Comparison of ENCODE assay signal across 8 cellular contexts in genomic region chr5:9207820-9208418, GRCh38.
DNase-seq lines count a peak whose midpoint lies in the region; ATAC-seq, FAIRE-seq and TF ChIP-seq lines count a peak whose summit lies in the region.

No MANE protein-coding gene starts in this region.

- H3K4me3 Mint-ChIP-seq in Caco-2 (ENCODE audit: unreplicated experiment) (no peak overlapping the region), progenitor cell of endocrine pancreas (ENCODE audit: low read depth) (no peak overlapping the region)

- H3K79me2 ChIP-seq in Karpas-422 (ENCODE audit: low read length) = no peaks in the 10 kb centered on the region

- H3K9me3 Mint-ChIP-seq in Caco-2 (ENCODE audit: unreplicated experiment) = no peaks in the 10 kb centered on the region
- no peaks in the 10 kb centered on the region for H3K9me3 Mint-ChIP-seq in progenitor cell of endocrine pancreas (ENCODE audit: low read depth)

- no TSS peak for BruUV-seq in Caco-2 (replicated peaks; lab: Mats Ljungman, UMichigan)

- no peak overlapping the region for H3K9ac ChIP-seq in Karpas-422 (ENCODE audit: low read length)

- H3K27me3 Mint-ChIP-seq in Caco-2 (ENCODE audit: insufficient read depth, unreplicated experiment) (no peaks in the 10 kb centered on the region), progenitor cell of endocrine pancreas (no peaks in the 10 kb centered on the region)

- intact Hi-C loops in Caco-2 (cut with micrococcal nuclease; ENCODE audit: unreplicated experiment) = loop anchor here (1.0 to 5.0 kb wide), 4 partner anchors 52 to 1281 kb away; no protein-coding TSS in a partner anchor
- intact Hi-C loops in esophagus muscularis mucosa (cut with DNase I) = no loop called here

- no peaks in the 10 kb centered on the region for H3K27me3 ChIP-seq in Caco-2 (replicated peaks; ENCODE audit: control insufficient read depth, insufficient read depth, low read length)
- H3K27me3 ChIP-seq in Karpas-422 (ENCODE audit: low read length) = no peaks in the 10 kb centered on the region
- no peaks in the 10 kb centered on the region for H3K27me3 ChIP-seq in esophagus muscularis mucosa

- no peaks in the 10 kb centered on the region for H3K4me1 Mint-ChIP-seq in Caco-2 (ENCODE audit: low read depth, unreplicated experiment)
- no peaks in the 10 kb centered on the region for H3K4me1 Mint-ChIP-seq in progenitor cell of endocrine pancreas (ENCODE audit: low read depth)

- no peak for TF ChIP-seq POLR2A in esophagus muscularis mucosa (IDR thresholded peaks at IDR 0.05; ENCODE audit: low read depth)

- H3K9me3 ChIP-seq in Caco-2 (no peaks in the 10 kb centered on the region), Karpas-422 (ENCODE audit: low read length) (no peaks in the 10 kb centered on the region), esophagus muscularis mucosa (no peaks in the 10 kb centered on the region)

- H3K27ac ChIP-seq in Karpas-422 (ENCODE audit: low read length) (no peak overlapping the region), esophagus muscularis mucosa (replicated peaks in 1 of 4) (no peak overlapping the region)

- H3K36me3 Mint-ChIP-seq in Caco-2 (ENCODE audit: insufficient read depth, unreplicated experiment) (no peaks in the 10 kb centered on the region), progenitor cell of endocrine pancreas (ENCODE audit: insufficient read depth) (no peaks in the 10 kb centered on the region)

- H4K20me1 ChIP-seq in Karpas-422 (ENCODE audit: insufficient read depth, low read depth, low read length) = no peaks in the 10 kb centered on the region

- H3K4me2 ChIP-seq in Karpas-422 (ENCODE audit: low read depth, low read length, poor library complexity, severe bottlenecking) = no peak overlapping the region

- POLR2A ChIA-PET in Caco-2 (lab: Charles Lee) = no interaction called here

- H2AFZ ChIP-seq in Karpas-422 (ENCODE audit: low read length) = no peak overlapping the region

- peak; percentile 27 to 72 for TF ChIP-seq CTCF in Caco-2 (IDR thresholded peaks at IDR 0.05; ENCODE audit: insufficient read depth in 1 of 2, low read depth in 1 of 2, low read length in 1 of 2, severe bottlenecking in 1 of 2, unreplicated experiment in 1 of 2)
- TF ChIP-seq CTCF in esophagus muscularis mucosa (IDR thresholded peaks at IDR 0.05) = peak; percentile 14 to 35 (median 34)
- peak; percentile 76 for TF ChIP-seq CTCF in progenitor cell of endocrine pancreas (IDR thresholded peaks at IDR 0.05; ENCODE audit: unreplicated experiment)

- no peak overlapping the region for H3K4me3 ChIP-seq in Caco-2 (ENCODE audit: low read depth, low read length)
- H3K4me3 ChIP-seq in Karpas-422 (ENCODE audit: low read length) = no peak overlapping the region
- H3K4me3 ChIP-seq in esophagus muscularis mucosa = no peak overlapping the region

- peak; percentile 84 for FAIRE-seq in RCC 7860 (lab: Jason Lieb, UNC)

- CTCF ChIA-PET in Caco-2 (lab: Charles Lee) = interaction anchor here (0.7 kb wide), 1 partner anchor 52 kb away, joined by 3 read pairs; no protein-coding TSS in a partner anchor

- no peaks in the 10 kb centered on the region for H3K36me3 ChIP-seq in Caco-2 (ENCODE audit: control insufficient read depth, insufficient read depth, low read length)
- no peaks in the 10 kb centered on the region for H3K36me3 ChIP-seq in Karpas-422 (ENCODE audit: insufficient read depth, low read length)
- H3K36me3 ChIP-seq in esophagus muscularis mucosa = no peaks in the 10 kb centered on the region

- H3K4me1 ChIP-seq in Caco-2 (no peaks in the 10 kb centered on the region), Karpas-422 (ENCODE audit: low read length) (no peaks in the 10 kb centered on the region), esophagus muscularis mucosa (no peaks in the 10 kb centered on the region)

- TF ChIP-seq EP300 in esophagus muscularis mucosa (IDR thresholded peaks at IDR 0.05) = no peak

- peak; percentile 81 for ATAC-seq in GM21367 (IDR thresholded peaks at IDR 0.05; ENCODE audit: unreplicated experiment)
- ATAC-seq in HG02763 (IDR thresholded peaks at IDR 0.05; ENCODE audit: unreplicated experiment) = no peak
- no peak for ATAC-seq in HG03457 (IDR thresholded peaks at IDR 0.05; ENCODE audit: unreplicated experiment)

- no peak overlapping the region for H3K27ac Mint-ChIP-seq in Caco-2 (ENCODE audit: unreplicated experiment)
- H3K27ac Mint-ChIP-seq in progenitor cell of endocrine pancreas = no peak overlapping the region

- 55% methylated on average over 5 of the region's 5 CpGs for WGBS in esophagus muscularis mucosa

- no peaks in the 10 kb centered on the region for H3K9me2 ChIP-seq in Karpas-422 (replicated peaks; ENCODE audit: insufficient read depth, low read length)

- DNase-seq in Caco-2 (peak in 1 of 2 experiments; percentile 42), Karpas-422 (peak; percentile 83), RCC 7860 (ENCODE audit: low spot score) (peak; percentile 64), esophagus muscularis mucosa (ENCODE audit: extremely low spot score) (no peak), progenitor cell of endocrine pancreas (ENCODE audit: low spot score, unreplicated experiment) (no peak)

Comparison
In these comparisons a context has a peak if more than half of its experiments do, and no peak if none do; other contexts are left out.
1. DNase-seq: peak in Karpas-422 (single experiment) and RCC 7860 (single experiment); none in esophagus muscularis mucosa (single experiment) and progenitor cell of endocrine pancreas (single experiment).
2. Peak in every context shown above with its lines, with median percentiles within 50 percentile points of each other: CTCF ChIP-seq.